ENCODE assay signal across 9 cellular contexts in the genomic region with DNA sequence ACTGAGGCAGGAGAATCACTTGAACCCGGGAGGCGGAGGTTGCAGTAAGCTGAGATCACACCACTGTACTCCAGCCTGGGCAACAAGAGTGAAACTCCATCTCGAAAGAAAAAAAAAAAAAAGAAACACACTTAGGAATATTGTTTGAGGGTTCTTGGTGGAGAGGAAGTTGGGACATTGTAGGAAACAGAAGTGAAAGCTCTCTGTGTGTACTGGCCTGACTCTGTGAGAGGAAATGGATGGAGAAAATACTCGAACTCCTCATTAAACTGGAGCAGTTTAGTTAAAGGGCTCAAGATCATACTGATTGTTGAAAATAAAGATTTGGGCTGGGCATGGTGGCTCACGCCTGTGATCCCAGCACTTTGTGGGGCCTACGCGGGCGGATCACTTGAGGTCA. TPM values are rescaled to one million over a fixed set of nuclear protein-coding genes. Genes with fewer than 3 reads are reported as not detected.
DNase-seq lines count a peak whose midpoint lies in the region; ATAC-seq and TF ChIP-seq lines count a peak whose summit lies in the region.
"Not testable (repeated sequence)": the region's sequence is repeated elsewhere in the genome, so short reads cannot be mapped to it uniquely, and the experiment has no call there.
"Had no signal": no experiment of that assay in that cellular context is flagged by ENCODE, and none has a peak within 500 bp of the region (broad histone marks: within the 10 kb centered on the region; RNA-seq: fewer than 3 reads in every experiment).

No MANE protein-coding gene starts in this region.

- H3K27ac Mint-ChIP-seq in CD14-positive monocyte = peak overlapping the region; percentile 90 to 97 (median 95)
- peak overlapping the region; percentile 57 for H3K27ac Mint-ChIP-seq in activated CD4-positive, alpha-beta T cell treated with anti-CD3 and anti-CD28 coated beads, Interleukin-2, amount 10 ng/mL, durations not matched to agents 7 days and 5 days
- peak overlapping the region; percentile 75 to 79 for H3K27ac Mint-ChIP-seq in activated naive CD4-positive, alpha-beta T cell treated with anti-CD3 and anti-CD28 coated beads, Interleukin-2, amount 50 U/mL, for 72 hours
- H3K27ac Mint-ChIP-seq in naive thymus-derived CD4-positive, alpha-beta T cell = peak overlapping the region in 1 of 9 donors; percentile 21

- peak overlapping the region; percentile 35 to 59 for H3K4me3 Mint-ChIP-seq in CD14-positive monocyte
- not testable (repeated sequence) for H3K4me3 Mint-ChIP-seq in activated CD4-positive, alpha-beta T cell treated with anti-CD3 and anti-CD28 coated beads, Interleukin-2, amount 10 ng/mL, durations not matched to agents 7 days and 5 days
- H3K4me3 Mint-ChIP-seq in naive thymus-derived CD4-positive, alpha-beta T cell = peak overlapping the region in 1 of 10 donors; percentile 28

- H3K9me3 Mint-ChIP-seq in CD14-positive monocyte; activated CD4-positive, alpha-beta T cell treated with anti-CD3 and anti-CD28 coated beads, Interleukin-2, amount 10 ng/mL, durations not matched to agents 7 days and 5 days; activated naive CD4-positive, alpha-beta T cell treated with anti-CD3 and anti-CD28 coated beads, Interleukin-2, amount 50 U/mL, for 72 hours; naive thymus-derived CD4-positive, alpha-beta T cell: not testable (repeated sequence)

- CTCF ChIA-PET in activated CD4-positive, alpha-beta T cell treated with anti-CD3 and anti-CD28 coated beads, Interleukin-2, amount 10 ng/mL, durations not matched to agents 7 days and 5 days (lab: Charles Lee) = interaction anchor here (1.2 to 1.3 kb wide), 2 partner anchors 26 to 39 kb away, joined by 3 to 4 read pairs; no protein-coding TSS in a partner anchor
- CTCF ChIA-PET in naive thymus-derived CD4-positive, alpha-beta T cell (lab: Charles Lee) = interaction anchor here (0.9 kb wide), 1 partner anchor 484 kb away, joined by 4 read pairs; no protein-coding TSS in a partner anchor

- H3K27ac ChIP-seq in right cardiac atrium (ENCODE audit: low read length) (peak overlapping the region; percentile 26), upper lobe of right lung (peak overlapping the region; percentile 8)
- not testable (repeated sequence) for H3K27ac ChIP-seq in naive thymus-derived CD4-positive, alpha-beta T cell (ENCODE audit: low read depth, low read length)

- 82% methylated on average over 8 of the region's 8 CpGs for WGBS in right cardiac atrium

- H3K9me3 ChIP-seq in right cardiac atrium (ENCODE audit: control insufficient read depth, low read length); naive thymus-derived CD4-positive, alpha-beta T cell (ENCODE audit: control insufficient read depth in 2 of 3, low read length in 3 of 3); upper lobe of right lung: not testable (repeated sequence)

- H3K4me1 Mint-ChIP-seq in CD14-positive monocyte = peaks cover 50% of the 10 kb centered on the region
- H3K4me1 Mint-ChIP-seq in activated CD4-positive, alpha-beta T cell treated with anti-CD3 and anti-CD28 coated beads, Interleukin-2, amount 10 ng/mL, durations not matched to agents 7 days and 5 days = peaks cover 36% of the 10 kb centered on the region
- peaks cover 0 to 67% (median 3%) of the 10 kb centered on the region in 7 donors for H3K4me1 Mint-ChIP-seq in naive thymus-derived CD4-positive, alpha-beta T cell

- not testable (repeated sequence) for H3K36me3 ChIP-seq in naive thymus-derived CD4-positive, alpha-beta T cell (ENCODE audit: control insufficient read depth in 2 of 3, insufficient read depth in 3 of 3, low read length in 3 of 3); upper lobe of right lung

- not testable (repeated sequence) for TF ChIP-seq CTCF in CD14-positive monocyte (IDR thresholded peaks at IDR 0.05); NB4 (IDR thresholded peaks at IDR 0.05; ENCODE audit: low read depth, low read length); upper lobe of right lung (IDR thresholded peaks at IDR 0.05)

- POLR2A ChIA-PET in activated CD4-positive, alpha-beta T cell treated with anti-CD3 and anti-CD28 coated beads, Interleukin-2, amount 10 ng/mL, durations not matched to agents 7 days and 5 days (lab: Charles Lee); naive thymus-derived CD4-positive, alpha-beta T cell (lab: Charles Lee): not testable (repeated sequence)

- not testable (repeated sequence) for H3K27me3 Mint-ChIP-seq in CD14-positive monocyte (ENCODE audit: low read depth in 3 of 3); activated CD4-positive, alpha-beta T cell treated with anti-CD3 and anti-CD28 coated beads, Interleukin-2, amount 10 ng/mL, durations not matched to agents 7 days and 5 days; naive thymus-derived CD4-positive, alpha-beta T cell

- not testable (repeated sequence) for ATAC-seq in activated naive CD4-positive, alpha-beta T cell treated with anti-CD3 and anti-CD28 coated beads, Interleukin-2, amount 50 U/mL, for 72 hours
- ATAC-seq in right cardiac atrium (peak in 1 of 2 donors; percentile 22), upper lobe of right lung (peak; percentile 84)
- peak; percentile 72 for ATAC-seq in naive thymus-derived CD4-positive, alpha-beta T cell

- intact Hi-C loops in CD14-positive monocyte (cut with micrococcal nuclease) = loop anchor here in 1 of 2 donors (2.0 kb wide), 1 partner anchor 15 kb away; no protein-coding TSS in a partner anchor
- intact Hi-C loops in right cardiac atrium (cut with DNase I); naive thymus-derived CD4-positive, alpha-beta T cell (cut with micrococcal nuclease); upper lobe of right lung (cut with DNase I): not testable (repeated sequence)

- not testable (repeated sequence) for H3K4me3 ChIP-seq in NB4 (ENCODE audit: low read depth, low read length); right cardiac atrium (ENCODE audit: low read length); naive thymus-derived CD4-positive, alpha-beta T cell (ENCODE audit: low read length); upper lobe of right lung

- TF ChIP-seq POLR2A in NB4 (IDR thresholded peaks at IDR 0.05; ENCODE audit: extremely low read depth, insufficient read length) = not testable (repeated sequence)

- H3K27me3 ChIP-seq in right cardiac atrium (ENCODE audit: control insufficient read depth, insufficient read depth); naive thymus-derived CD4-positive, alpha-beta T cell (ENCODE audit: control insufficient read depth in 2 of 2, insufficient read depth in 2 of 2, low read length in 2 of 2); upper lobe of right lung: not testable (repeated sequence)

- DNase-seq in CD14-positive monocyte (ENCODE audit: low spot score); activated CD4-positive, alpha-beta T cell treated with anti-CD3 and anti-CD28 coated beads, Interleukin-2, amount 10 ng/mL, durations not matched to agents 7 days and 5 days; activated naive CD4-positive, alpha-beta T cell treated with anti-CD3 and anti-CD28 coated beads, Interleukin-2, amount 50 U/mL, for 72 hours (ENCODE audit: low spot score in 2 of 2); right cardiac atrium; naive thymus-derived CD4-positive, alpha-beta T cell; upper lobe of right lung: not testable (repeated sequence)
- DNase-seq in NB4 (ENCODE audit: low read depth) (peak; percentile 47), SIG-M5 treated with dmso at 0.1 percent for 504 hours (lab: John Stamatoyannopoulos, UW; ENCODE audit: unreplicated experiment) (peak; percentile 87)

- not testable (repeated sequence) for H3K36me3 Mint-ChIP-seq in CD14-positive monocyte
- H3K36me3 Mint-ChIP-seq in activated CD4-positive, alpha-beta T cell treated with anti-CD3 and anti-CD28 coated beads, Interleukin-2, amount 10 ng/mL, durations not matched to agents 7 days and 5 days (ENCODE audit: low read depth) = peaks cover 26% of the 10 kb centered on the region
- peaks cover 0 to 34% of the 10 kb centered on the region in 2 donors for H3K36me3 Mint-ChIP-seq in activated naive CD4-positive, alpha-beta T cell treated with anti-CD3 and anti-CD28 coated beads, Interleukin-2, amount 50 U/mL, for 72 hours
- peaks cover 0 to 36% (median 0%) of the 10 kb centered on the region in 5 donors for H3K36me3 Mint-ChIP-seq in naive thymus-derived CD4-positive, alpha-beta T cell

- not testable (repeated sequence) for H3K4me1 ChIP-seq in right cardiac atrium (ENCODE audit: control insufficient read depth, insufficient read depth, low read length); naive thymus-derived CD4-positive, alpha-beta T cell (ENCODE audit: control insufficient read depth in 2 of 2, insufficient read depth in 2 of 2, low read length in 2 of 2); upper lobe of right lung

RNA-seq across cellular contexts. Expression of a gene that starts 35.6 kb away (rescaled TPM):
- 1 to 10 TPM; 3.2 to 3.3 TPM for polyA plus RNA-seq in CD14-positive monocyte
- total RNA-seq in activated CD4-positive, alpha-beta T cell treated with anti-CD3 and anti-CD28 coated beads, Interleukin-2, amount 10 ng/mL, durations not matched to agents 7 days and 5 days = 10 to 100 TPM; 35.3 to 36.3 TPM
- total RNA-seq in activated naive CD4-positive, alpha-beta T cell treated with anti-CD3 and anti-CD28 coated beads, Interleukin-2, amount 50 U/mL, for 72 hours = 10 to 100 TPM; 36.7 to 66.2 TPM
- total RNA-seq in right cardiac atrium = 1 to 10 TPM; 2.4 to 4.1 (median 3.2) TPM
- 2.0 TPM for polyA plus RNA-seq in right cardiac atrium
- 10 to 100 TPM in 4 of 5 experiments, 1 to 10 TPM in 1; 9.7 to 88.9 (median 14.0) TPM for total RNA-seq in naive thymus-derived CD4-positive, alpha-beta T cell
- polyA plus RNA-seq in naive thymus-derived CD4-positive, alpha-beta T cell = 1 to 10 TPM; 1.7 to 2.3 TPM
- total RNA-seq in upper lobe of right lung = 4.8 TPM
- polyA plus RNA-seq: K562 had no signal
